In the genomic region with DNA sequence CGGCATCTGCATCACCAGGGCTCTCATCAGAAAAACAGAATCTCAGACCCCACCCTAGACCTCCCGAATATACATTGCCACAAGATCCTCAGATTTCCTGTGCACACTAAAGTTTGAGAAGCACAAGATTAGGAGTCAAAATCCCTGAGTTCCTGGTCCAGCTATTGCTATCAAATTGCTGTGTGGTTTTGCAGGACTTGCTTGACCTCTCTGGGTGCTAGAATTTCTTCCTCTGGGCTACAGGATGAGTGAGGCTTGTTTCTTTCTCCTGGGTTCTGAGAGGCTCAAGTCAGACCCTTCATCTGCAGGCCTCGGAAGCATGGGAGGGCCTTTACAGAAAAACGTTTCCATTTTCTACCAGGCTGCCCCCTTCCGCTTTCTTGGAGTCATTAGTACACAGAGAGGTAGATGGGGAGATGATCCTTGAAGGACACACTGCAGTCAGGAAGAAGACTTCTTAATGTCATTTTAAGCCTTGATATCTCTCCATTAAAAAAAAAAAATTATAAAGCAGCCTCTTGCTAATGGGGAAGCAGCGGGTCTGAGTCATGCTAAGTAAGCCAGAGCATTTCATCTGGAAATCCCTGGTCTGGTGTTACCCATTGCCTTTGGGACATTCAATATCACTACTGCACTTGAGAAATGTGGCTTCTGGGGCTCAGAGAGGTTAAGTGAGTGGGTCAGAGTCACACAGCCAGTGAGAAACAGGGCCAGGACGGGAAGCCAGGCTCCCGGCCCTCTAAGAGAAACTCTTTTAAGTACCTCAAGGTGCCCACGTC, we compare ENCODE assay signal across 19 cellular contexts.
DNase-seq lines count a peak whose midpoint lies in the region; ATAC-seq and TF ChIP-seq lines count a peak whose summit lies in the region.
"Had no signal": no experiment of that assay in that cellular context is flagged by ENCODE, and none has a peak within 500 bp of the region (broad histone marks: within the 10 kb centered on the region; RNA-seq: fewer than 3 reads in every experiment).

No MANE protein-coding gene starts in this region.

- peak; percentile 29 for DNase-seq in DMS53 (lab: John Stamatoyannopoulos, UW)
- no peak for DNase-seq in DMS53 treated with DMSO at 0.1 percent for 48 hours (lab: John Stamatoyannopoulos, UW; ENCODE audit: unreplicated experiment)
- peak; percentile 49 for DNase-seq in astrocyte of the spinal cord (ENCODE audit: low read depth, low spot score)
- no peak for DNase-seq in thoracic aorta (ENCODE audit: low spot score)
- no peak for DNase-seq in NCI-H2171 (lab: John Stamatoyannopoulos, UW)
- DNase-seq in iPS-NIHi7 (ENCODE audit: extremely low spot score): no peak
- DNase-seq: activated CD4-positive, CD25-positive, alpha-beta regulatory T cell; activated effector memory CD4-positive, alpha-beta T cell treated with anti-CD3 and anti-CD28 coated beads, Interleukin-2, amount 50 U/mL, for 16 hours; CD4-positive, alpha-beta memory T cell; esophagus squamous epithelium; H7; left ventricle myocardium inferior; MG63; SHP77 treated with DMSO at 0.1 percent for 48 hours; spleen; stimulated activated naive B cell treated with anti-CD40 and anti-IgM and Interleukin-4, amounts not matched to agents 10 μg/mL and 1 μg/mL and 100 μg/mL, for 72 hours had no signal

- H3K4me3 ChIP-seq in astrocyte of the spinal cord (ENCODE audit: low read depth, low read length) (no peak overlapping the region), gastroesophageal sphincter (no peak overlapping the region), thoracic aorta (no peak overlapping the region)
- H3K4me3 ChIP-seq: esophagus squamous epithelium, left ventricle myocardium inferior, MG63, spleen had no signal

- TF ChIP-seq POLR2A in gastroesophageal sphincter (IDR thresholded peaks at IDR 0.05): no peak

- in situ Hi-C loops in astrocyte of the spinal cord (cut with HindIII; ENCODE audit: low sequenced_read_pairs): no loop called here

- H3K4me1 ChIP-seq in gastroesophageal sphincter (peaks cover 5 to 63% (median 7%) of the 10 kb centered on the region in 3 donors), thoracic aorta (ENCODE audit: control insufficient read depth in 1 of 2, low read depth in 2 of 2) (peaks cover 10 to 60% of the 10 kb centered on the region in 2 donors)
- H3K4me1 ChIP-seq: left ventricle myocardium inferior, spleen had no signal

- no peak for TF ChIP-seq EP300 in gastroesophageal sphincter (IDR thresholded peaks at IDR 0.05)

- H3K36me3 ChIP-seq in gastroesophageal sphincter: no peaks in the 10 kb centered on the region
- H3K36me3 ChIP-seq in thoracic aorta: no peaks in the 10 kb centered on the region
- H3K36me3 ChIP-seq: esophagus squamous epithelium, left ventricle myocardium inferior, spleen had no signal

- H3K27me3 ChIP-seq in gastroesophageal sphincter: no peaks in the 10 kb centered on the region
- no peaks in the 10 kb centered on the region for H3K27me3 ChIP-seq in thoracic aorta (replicated peaks; ENCODE audit: insufficient read depth)
- H3K27me3 ChIP-seq: esophagus squamous epithelium, MG63, spleen had no signal

- peak overlapping the region in 3 of 4 donors; percentile 41 to 58 (median 48) for H3K27ac ChIP-seq in gastroesophageal sphincter
- peak overlapping the region; percentile 12 to 49 for H3K27ac ChIP-seq in thoracic aorta
- H3K27ac ChIP-seq: 22Rv1, esophagus squamous epithelium, left ventricle myocardium inferior, spleen had no signal

- 63 to 76% methylated on average over 5 to 9 of the region's 9 CpGs for WGBS in gastroesophageal sphincter (ENCODE audit: low coverage in 1 of 2), 2 donors

- TF ChIP-seq CTCF in astrocyte of the spinal cord (IDR thresholded peaks at IDR 0.05; ENCODE audit: low read depth, low read length) (no peak), gastroesophageal sphincter (IDR thresholded peaks at IDR 0.05) (no peak), thoracic aorta (IDR thresholded peaks at IDR 0.05) (no peak)

- ATAC-seq in gastroesophageal sphincter: no peak
- ATAC-seq in thoracic aorta (ENCODE audit: insufficient number of reproducible peaks, low FRiP score, low read depth): no peak
- no peak for ATAC-seq in HG03439 (IDR thresholded peaks at IDR 0.05; ENCODE audit: unreplicated experiment)
- ATAC-seq: stimulated activated naive B cell treated with anti-CD40 and anti-IgM and Interleukin-4, amounts not matched to agents 10 μg/mL and 1 μg/mL and 100 μg/mL, for 72 hours had no signal

- H3K9me3 ChIP-seq in gastroesophageal sphincter: no peaks in the 10 kb centered on the region
- no peaks in the 10 kb centered on the region for H3K9me3 ChIP-seq in thoracic aorta
- H3K9me3 ChIP-seq: esophagus squamous epithelium, left ventricle myocardium inferior, MG63, spleen had no signal

Comparison
In these comparisons a context has a peak if more than half of its experiments do, and no peak if none do; other contexts are left out.
1. DNase-seq: peak in DMS53 (single experiment) and astrocyte of the spinal cord (single experiment); none in DMS53 treated with DMSO at 0.1 percent for 48 hours (single experiment), thoracic aorta (single experiment), NCI-H2171 (single experiment) and iPS-NIHi7 (single experiment).